ENCODE assay signal across 8 cellular contexts in genomic region chr22:45645526-45646414, GRCh38. TPM values are rescaled to one million over a fixed set of nuclear protein-coding genes. Genes with fewer than 3 reads are reported as not detected.
DNase-seq lines count a peak whose midpoint lies in the region; ATAC-seq, FAIRE-seq and TF ChIP-seq lines count a peak whose summit lies in the region.

No MANE protein-coding gene starts in this region.

- H3K27ac Mint-ChIP-seq in activated CD4-positive, alpha-beta T cell treated with anti-CD3 and anti-CD28 coated beads, Interleukin-2, amount 10 ng/mL, durations not matched to agents 24 days and 14 days: no peak overlapping the region
- no peak overlapping the region for H3K27ac Mint-ChIP-seq in chondrocyte (ENCODE audit: unreplicated experiment)

- H3K27ac ChIP-seq in A673 (ENCODE audit: low read depth, low read length, poor library complexity, severe bottlenecking) (no peak overlapping the region), HepG2 (ENCODE audit: extremely low read length, insufficient read depth, low read length) (no peak overlapping the region)

- no peak for TF ChIP-seq POLR2A in HepG2 (IDR thresholded peaks at IDR 0.05; ENCODE audit: insufficient read depth in 1 of 2, low read depth in 2 of 2, low read length in 2 of 2)

- CTCF ChIA-PET in A673 (lab: Charles Lee): interaction anchor here (0.7 kb wide), 1 partner anchor 260 kb away, joined by 11 read pairs; no protein-coding TSS in a partner anchor
- CTCF ChIA-PET in HepG2 (lab: Yijun Ruan, JAX; ENCODE audit: low intra/inter-chr PET ratio, low total read pairs): interaction anchor here (1.2 to 1.8 kb wide), 2 partner anchors 68 to 218 kb away, joined by 5 to 6 read pairs; no protein-coding TSS in a partner anchor

- peaks cover 30% of the 10 kb centered on the region for H3K27me3 Mint-ChIP-seq in activated CD4-positive, alpha-beta T cell treated with anti-CD3 and anti-CD28 coated beads, Interleukin-2, amount 10 ng/mL, durations not matched to agents 24 days and 14 days
- H3K27me3 Mint-ChIP-seq in chondrocyte (ENCODE audit: low read depth): peaks cover 14% of the 10 kb centered on the region

- TF ChIP-seq EP300 in HepG2 (IDR thresholded peaks at IDR 0.05; ENCODE audit: low read depth in 2 of 2, low read length in 2 of 2) (no peak), HepG2 (CRISPR knock-in tag; IDR thresholded peaks at IDR 0.05; ENCODE audit: borderline replicate concordance) (no peak)

- peaks cover 3% of the 10 kb centered on the region for H3K4me1 ChIP-seq in A673 (ENCODE audit: insufficient read depth, low read length, poor library complexity, severe bottlenecking)
- peaks cover 57% of the 10 kb centered on the region for H3K4me1 ChIP-seq in HepG2 (ENCODE audit: insufficient read depth, low read length)

- no peaks in the 10 kb centered on the region for H3K79me2 ChIP-seq in HepG2 (ENCODE audit: insufficient read depth, low read length)

- no peaks in the 10 kb centered on the region for H3K36me3 Mint-ChIP-seq in activated CD4-positive, alpha-beta T cell treated with anti-CD3 and anti-CD28 coated beads, Interleukin-2, amount 10 ng/mL, durations not matched to agents 24 days and 14 days (ENCODE audit: low read depth)
- H3K36me3 Mint-ChIP-seq in chondrocyte (ENCODE audit: low read depth): no peaks in the 10 kb centered on the region

- ATAC-seq in HepG2 (peak; percentile 96), GM19035 (IDR thresholded peaks at IDR 0.05; ENCODE audit: unreplicated experiment) (no peak)

- TF ChIP-seq RAD21 in HepG2 (CRISPR knock-in tag; IDR thresholded peaks at IDR 0.05): peak; percentile 99

- no peaks in the 10 kb centered on the region for H3K9me3 Mint-ChIP-seq in activated CD4-positive, alpha-beta T cell treated with anti-CD3 and anti-CD28 coated beads, Interleukin-2, amount 10 ng/mL, durations not matched to agents 24 days and 14 days
- no peaks in the 10 kb centered on the region for H3K9me3 Mint-ChIP-seq in chondrocyte (ENCODE audit: low read depth)

- H3K9ac ChIP-seq in HepG2 (ENCODE audit: insufficient read depth, low read depth, low read length): peak overlapping the region; percentile 47; the same call in 1 of the 2 replicates

- peak overlapping the region; percentile 94 for H3K4me2 ChIP-seq in HepG2 (ENCODE audit: low read depth, low read length)

- H3K4me3 Mint-ChIP-seq in activated CD4-positive, alpha-beta T cell treated with anti-CD3 and anti-CD28 coated beads, Interleukin-2, amount 10 ng/mL, durations not matched to agents 24 days and 14 days: peak overlapping the region; percentile 56
- no peak overlapping the region for H3K4me3 Mint-ChIP-seq in chondrocyte (ENCODE audit: unreplicated experiment)

- no peak for FAIRE-seq in HepG2 (lab: Jason Lieb, UNC)

- intact Hi-C loops in A673 (cut with micrococcal nuclease; ENCODE audit: unreplicated experiment) (loop anchor here (5.0 kb wide), 1 partner anchor 217 kb away; no protein-coding TSS in a partner anchor), HepG2 (cut with micrococcal nuclease; ENCODE audit: unreplicated experiment) (loop anchor here (5.0 to 10.0 kb wide), 3 partner anchors 179 to 322 kb away; no protein-coding TSS in a partner anchor)
- intact Hi-C loops in activated CD4-positive, alpha-beta T cell treated with anti-CD3 and anti-CD28 coated beads, Interleukin-2, amount 10 ng/mL, durations not matched to agents 24 days and 14 days (cut with micrococcal nuclease): no loop called here

- no peak overlapping the region for H2AFZ ChIP-seq in HepG2 (ENCODE audit: low read length)

- peaks cover 9% of the 10 kb centered on the region for H3K4me1 Mint-ChIP-seq in activated CD4-positive, alpha-beta T cell treated with anti-CD3 and anti-CD28 coated beads, Interleukin-2, amount 10 ng/mL, durations not matched to agents 24 days and 14 days
- H3K4me1 Mint-ChIP-seq in chondrocyte (ENCODE audit: low read depth): peaks cover 3% of the 10 kb centered on the region

- H4K20me1 ChIP-seq in HepG2 (ENCODE audit: insufficient read depth, low read length): no peaks in the 10 kb centered on the region

- DNase-seq in A673 (ENCODE audit: low spot score) (peak; percentile 73), GM19238 (ENCODE audit: insufficient read length, low spot score) (peak; percentile 77), NCI-H460 (ENCODE audit: extremely low read depth, low read depth) (peak; percentile 42), chondrocyte (ENCODE audit: low spot score) (peak; percentile 83), HepG2 (ENCODE audit: low spot score) (no peak)
- peak; percentile 94 for DNase-seq in activated CD4-positive, alpha-beta T cell treated with anti-CD3 and anti-CD28 coated beads, Interleukin-2, amount 10 ng/mL, durations not matched to agents 24 days and 14 days
- peak; percentile 63 to 79 (median 69) for DNase-seq in stimulated activated CD4-positive, alpha-beta T cell treated with anti-CD3 and anti-CD28 coated beads, TNF-alpha, amount 100 ng/mL, for 24 hours (ENCODE audit: low read depth in 3 of 3)

- H3K27me3 ChIP-seq in A673 (replicated peaks; ENCODE audit: insufficient read depth, low read depth, low read length, poor library complexity): no peaks in the 10 kb centered on the region
- no peaks in the 10 kb centered on the region; a peak in 1 of 5 replicates for H3K27me3 ChIP-seq in HepG2 (ENCODE audit: control insufficient read depth in 1 of 2, insufficient read depth in 2 of 2, low read length in 2 of 2)

- no peaks in the 10 kb centered on the region for H3K9me3 ChIP-seq in A673 (ENCODE audit: low read depth, low read length, poor library complexity, severe bottlenecking)
- H3K9me3 ChIP-seq in HepG2 (ENCODE audit: low read length): no peaks in the 10 kb centered on the region

- BruUV-seq in A673 (replicated peaks; lab: Mats Ljungman, UMichigan) (no TSS peak), HepG2 (replicated peaks; lab: Mats Ljungman, UMichigan) (no TSS peak)

- peak overlapping the region; percentile 41 for H3K4me3 ChIP-seq in A673 (ENCODE audit: low read depth, low read length, poor library complexity, severe bottlenecking)
- peak overlapping the region; percentile 45 to 70 (median 58); a peak in 5 of 6 replicates for H3K4me3 ChIP-seq in HepG2 (replicated peaks in 1 of 3; ENCODE audit: insufficient read depth in 1 of 3, low read depth in 2 of 3, low read length in 3 of 3)

- POLR2A ChIA-PET in A673 (lab: Charles Lee; ENCODE audit: low non-redundant PET) (no interaction called here), HepG2 (lab: Yijun Ruan, JAX) (no interaction called here)

- in situ Hi-C loops in HepG2 (cut with HindIII; ENCODE audit: extremely low pct_ligation_motif_present, low pct_unique_long_range_greater_than_20kb): loop anchor here (10.0 to 25.0 kb wide), 2 partner anchors 199 to 467 kb away; no protein-coding TSS in a partner anchor

- H3K36me3 ChIP-seq in A673 (ENCODE audit: insufficient read depth, low read length, poor library complexity, severe bottlenecking) (no peaks in the 10 kb centered on the region), HepG2 (replicated peaks in 1 of 2; ENCODE audit: control insufficient read depth in 1 of 2, insufficient read depth in 2 of 2, low read length in 2 of 2) (no peaks in the 10 kb centered on the region)

- 67% methylated on average over 16 of the region's 54 CpGs for WGBS in HepG2 (ENCODE audit: low lambda C conversion rate)

- TF ChIP-seq CTCF in A673 (conservative IDR thresholded peaks at IDR 0.05; ENCODE audit: low read depth, low read length) (peak; percentile 75), chondrocyte (IDR thresholded peaks at IDR 0.05) (peak; percentile 98), HepG2 (CRISPR knock-in tag; IDR thresholded peaks at IDR 0.05) (peak; percentile 90)

TF ChIP-seq in HepG2, 621 proteins besides CTCF, POLR2A, EP300 and RAD21 (continues in another document):
- TF ChIP-seq CENPX (CRISPR knock-in tag; IDR thresholded peaks at IDR 0.05) (no peak), KDM5A (IDR thresholded peaks at IDR 0.05; ENCODE audit: borderline replicate concordance, low read length) (no peak), ZBTB8A (CRISPR knock-in tag; IDR thresholded peaks at IDR 0.05; ENCODE audit: borderline replicate concordance, low read depth) (no peak), ZNF292 (CRISPR knock-in tag; IDR thresholded peaks at IDR 0.05; ENCODE audit: borderline replicate concordance, low read depth) (no peak), ZNF780A (CRISPR knock-in tag; IDR thresholded peaks at IDR 0.05) (no peak), ZNF350 (CRISPR knock-in tag; IDR thresholded peaks at IDR 0.05; ENCODE audit: borderline replicate concordance, low read depth) (no peak), SIX1 (CRISPR knock-in tag; IDR thresholded peaks at IDR 0.05; ENCODE audit: borderline replicate concordance) (no peak), ZNF569 (CRISPR knock-in tag; IDR thresholded peaks at IDR 0.05; ENCODE audit: borderline replicate concordance) (no peak)

RNA-seq across cellular contexts. Expression of gene ATXN10, which starts 25.9 kb away (rescaled TPM):
- total RNA-seq in A673 (2021) (271 and 294 TPM in 2 replicates), chondrocyte (113 to 146 TPM (median 117 TPM) in 3 replicates), HepG2 (2016; rRNA removed; fragmentation: Illumina TruSeq; extraction: Trizol) (60.1 and 136 TPM in 2 replicates)
- 42.1 and 58.6 TPM in 2 replicates for total RNA-seq in NCI-H460 (2014; rRNA removed; shearing (Covaris generic))
- 27.6 and 33.7 TPM in 2 replicates for polyA plus RNA-seq in NCI-H460 (2014; cell fraction: nucleus; rRNA removed)
- 121 and 122 TPM in 2 replicates for total RNA-seq in activated CD4-positive, alpha-beta T cell treated with anti-CD3 and anti-CD28 coated beads, Interleukin-2, amount 10 ng/mL, durations not matched to agents 24 days and 14 days
- 427 and 465 TPM in 2 replicates for total RNA-seq in HepG2 (2016; cell fraction: cytosol; rRNA removed; fragmentation: Illumina TruSeq; extraction: Trizol; ENCODE audit: low read depth)
- total RNA-seq in HepG2 (2016; cell fraction: insoluble cytoplasmic fraction; rRNA removed; fragmentation: Illumina TruSeq; extraction: Trizol): 62.2 and 127 TPM in 2 replicates
- total RNA-seq in HepG2 (2016; cell fraction: membrane; rRNA removed; fragmentation: Illumina TruSeq; extraction: Trizol): 131 and 135 TPM in 2 replicates
- total RNA-seq in HepG2 (2016; cell fraction: nucleus; rRNA removed; fragmentation: Illumina TruSeq; extraction: Trizol): 67.8 and 78.6 TPM in 2 replicates
- polyA plus RNA-seq in HepG2 (2011; rRNA removed): 162 and 194 TPM in 2 replicates
- polyA plus RNA-seq in HepG2 (2011; cell fraction: cytosol; rRNA removed): 81.2 and 134 TPM in 2 replicates
- 23.1 and 30.4 TPM in 2 replicates for polyA plus RNA-seq in HepG2 (2011; cell fraction: nucleus; rRNA removed)
- polyA plus RNA-seq in HepG2 (2012): 126 and 155 TPM in 2 replicates
- 16.3 and 18.9 TPM in 2 replicates for polyA plus RNA-seq in HepG2 (2016; cell fraction: cytosol; fragmentation: Illumina TruSeq; extraction: Trizol; ENCODE audit: low read depth)
- 227 and 248 TPM in 2 replicates for polyA plus RNA-seq in HepG2 (2016; cell fraction: insoluble cytoplasmic fraction; fragmentation: Illumina TruSeq; extraction: Trizol; ENCODE audit: low read depth)
- polyA plus RNA-seq in HepG2 (2016; cell fraction: membrane; fragmentation: Illumina TruSeq; extraction: Trizol; ENCODE audit: low read depth): 22.8 and 26.0 TPM in 2 replicates
- polyA plus RNA-seq in HepG2 (2016; cell fraction: nucleus; fragmentation: Illumina TruSeq; extraction: Trizol; ENCODE audit: insufficient read depth, low read depth): 96.5 and 111 TPM in 2 replicates
- polyA minus RNA-seq in HepG2 (2011; rRNA and poly(A)+ RNA removed; ENCODE audit: low replicate concordance): 126 and 271 TPM in 2 replicates
- polyA minus RNA-seq in HepG2 (2011; cell fraction: cytosol; rRNA and poly(A)+ RNA removed): 105 and 118 TPM in 2 replicates
- polyA minus RNA-seq in HepG2 (2011; cell fraction: nucleus; rRNA and poly(A)+ RNA removed): 95.1 and 136 TPM in 2 replicates
